ENCODE assay signal across 16 cellular contexts in the genomic region with DNA sequence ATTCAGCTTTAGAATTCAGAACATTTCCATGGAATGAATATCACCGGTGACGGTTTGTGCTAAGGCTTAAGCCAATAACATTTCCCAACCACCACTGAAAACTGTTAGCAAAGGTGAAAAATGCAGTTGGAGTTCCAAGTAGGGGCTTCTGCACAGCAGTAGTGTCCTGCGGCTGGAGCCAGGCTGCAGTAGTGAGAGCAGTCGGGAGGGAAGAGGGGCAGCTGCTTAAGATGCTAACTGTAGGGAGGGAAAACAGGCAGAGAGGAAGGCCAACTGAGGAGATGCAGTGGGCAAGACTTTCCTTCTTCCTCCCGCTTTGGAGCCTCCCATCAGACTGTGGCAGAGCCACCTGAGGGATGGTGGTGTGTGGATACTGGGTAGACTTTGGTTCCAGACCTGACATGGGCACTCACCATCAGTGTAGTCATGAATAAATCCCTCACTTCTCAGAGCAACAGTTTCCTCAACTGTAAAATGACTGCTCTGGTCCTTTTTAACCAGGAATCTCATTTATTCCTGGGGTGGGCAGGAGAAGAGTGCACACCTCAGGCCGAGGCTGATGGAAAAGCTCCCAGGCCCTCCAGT. TPM values are rescaled to one million over a fixed set of nuclear protein-coding genes. Genes with fewer than 3 reads are reported as not detected.
DNase-seq lines count a peak whose midpoint lies in the region; FAIRE-seq and TF ChIP-seq lines count a peak whose summit lies in the region.
"Had no signal": no experiment of that assay in that cellular context is flagged by ENCODE, and none has a peak within 500 bp of the region (broad histone marks: within the 10 kb centered on the region; RNA-seq: fewer than 3 reads in every experiment).

No MANE protein-coding gene starts in this region.

- peak overlapping the region; percentile 63 to 64 for H3K23ac ChIP-seq in mesenchymal stem cell (ENCODE audit: low read length in 2 of 2)

- no peak overlapping the region for H2BK15ac ChIP-seq in mesenchymal stem cell (ENCODE audit: low read depth, poor library complexity, severe bottlenecking)

- TF ChIP-seq CTCF in breast epithelium (IDR thresholded peaks at IDR 0.05): no peak
- TF ChIP-seq CTCF in D721Med (IDR thresholded peaks at IDR 0.05; ENCODE audit: insufficient read depth, missing control alignments): no peak

- peak overlapping the region; percentile 0; the same call in 1 of the 2 replicates for H3K4me3 ChIP-seq in HUES64 (ENCODE audit: low read length)
- H3K4me3 ChIP-seq in breast epithelium: peak overlapping the region; percentile 81 to 92 (median 91)
- H3K4me3 ChIP-seq in mesenchymal stem cell (ENCODE audit: insufficient read depth in 1 of 2, low read depth in 1 of 2, low read length in 2 of 2): peak overlapping the region in 1 of 2 experiments; percentile 38
- H3K4me3 ChIP-seq in subcutaneous abdominal adipose tissue (ENCODE audit: low read depth in 1 of 5, low read length in 5 of 5): peak overlapping the region; percentile 52 to 95 (median 88)

- peak overlapping the region; percentile 35 for H4K91ac ChIP-seq in mesenchymal stem cell (ENCODE audit: low read length)

- peak overlapping the region; percentile 23 to 64 for H2BK12ac ChIP-seq in mesenchymal stem cell (ENCODE audit: low read length in 2 of 2)

- H3K14ac ChIP-seq in mesenchymal stem cell (ENCODE audit: low read length in 2 of 2): peak overlapping the region in 1 of 2 experiments; percentile 76

- no peak overlapping the region for H2AFZ ChIP-seq in mesenchymal stem cell (ENCODE audit: low read depth, low read length)

- no peak overlapping the region for H2BK5ac ChIP-seq in mesenchymal stem cell (ENCODE audit: low read depth, low read length, poor library complexity, severe bottlenecking)

- peaks cover 10% of the 10 kb centered on the region for H3K79me1 ChIP-seq in mesenchymal stem cell (replicated peaks; ENCODE audit: low read length, poor library complexity, severe bottlenecking)

- no peak for TF ChIP-seq POLR2A in breast epithelium (IDR thresholded peaks at IDR 0.05)

- H3K9me3 ChIP-seq in HUES64 (ENCODE audit: insufficient read depth, low read depth, low read length): no peaks in the 10 kb centered on the region
- no peaks in the 10 kb centered on the region for H3K9me3 ChIP-seq in breast epithelium
- no peaks in the 10 kb centered on the region for H3K9me3 ChIP-seq in mesenchymal stem cell (ENCODE audit: control insufficient read depth, low read length)
- H3K9me3 ChIP-seq in subcutaneous abdominal adipose tissue (ENCODE audit: control insufficient read depth in 5 of 5, low read length in 5 of 5): no peaks in the 10 kb centered on the region
- H3K9me3 ChIP-seq: Caco-2 had no signal

- no peak overlapping the region for H2AK5ac ChIP-seq in mesenchymal stem cell (ENCODE audit: low read length, severe bottlenecking)

- 68% methylated on average over 6 of the region's 6 CpGs for WGBS in HUES64
- 58% methylated on average over 5 of the region's 6 CpGs for WGBS in mesenchymal stem cell

- H3K9ac ChIP-seq in HUES64 (ENCODE audit: low read depth, low read length): no peak overlapping the region
- H3K9ac ChIP-seq in mesenchymal stem cell (ENCODE audit: low read length): peak overlapping the region; percentile 31
- peak overlapping the region in 3 of 5 donors; percentile 19 to 96 (median 20) for H3K9ac ChIP-seq in subcutaneous abdominal adipose tissue (ENCODE audit: low read length in 5 of 5)

- H3K27ac ChIP-seq in HUES64 (ENCODE audit: low read depth, low read length): no peak overlapping the region
- H3K27ac ChIP-seq in breast epithelium: peak overlapping the region in 1 of 2 donors; percentile 45
- no peak overlapping the region for H3K27ac ChIP-seq in mesenchymal stem cell (ENCODE audit: low read length, poor library complexity, severe bottlenecking)
- peak overlapping the region; percentile 90 for H3K27ac ChIP-seq in subcutaneous abdominal adipose tissue (ENCODE audit: low read depth, low read length)

- no peak overlapping the region for H2BK120ac ChIP-seq in mesenchymal stem cell (ENCODE audit: low read depth, low read length)

- peak overlapping the region; percentile 7 to 54 for H3K4ac ChIP-seq in mesenchymal stem cell (ENCODE audit: low read depth in 1 of 2, low read length in 2 of 2)

- peak overlapping the region; percentile 42 for H4K8ac ChIP-seq in mesenchymal stem cell (ENCODE audit: low read length)

- DNase-seq in breast epithelium (ENCODE audit: low spot score in 2 of 2) (no peak), mesenchymal stem cell (peak; percentile 42), D721Med (ENCODE audit: insufficient read length, low spot score) (no peak), H4 (ENCODE audit: low spot score) (no peak), NCI-H2029 treated with DMSO at 0.1 percent for 48 hours (lab: John Stamatoyannopoulos, UW) (no peak), putamen (ENCODE audit: low spot score) (no peak)
- DNase-seq: activated CD4-positive, alpha-beta T cell treated with anti-CD3 and anti-CD28 coated beads, Interleukin-2, amount 50 U/mL, for 48 hours; activated gamma-delta T cell treated with Interleukin-2 at 50 U/mL for 16 hours; Caco-2; glutamatergic neuron; GOT3; NCI-H1436 had no signal

- no peak overlapping the region for H3K4me2 ChIP-seq in mesenchymal stem cell (ENCODE audit: low read length, poor library complexity, severe bottlenecking)

- H3K27me3 ChIP-seq in HUES64 (ENCODE audit: insufficient read depth, low read length) (peaks cover 34% of the 10 kb centered on the region), breast epithelium (no peaks in the 10 kb centered on the region), mesenchymal stem cell (ENCODE audit: control insufficient read depth in 1 of 2, insufficient read depth in 1 of 2, low read length in 2 of 2) (no peaks in the 10 kb centered on the region), subcutaneous abdominal adipose tissue (ENCODE audit: control insufficient read depth in 5 of 5, insufficient read depth in 4 of 5, low read length in 5 of 5) (no peaks in the 10 kb centered on the region)

- H3K4me1 ChIP-seq in HUES64 (ENCODE audit: insufficient read depth, low read length): peaks cover 36% of the 10 kb centered on the region
- H3K4me1 ChIP-seq in breast epithelium: no peaks in the 10 kb centered on the region
- H3K4me1 ChIP-seq in mesenchymal stem cell (ENCODE audit: control insufficient read depth, insufficient read depth, low read depth, low read length): peaks cover 15% of the 10 kb centered on the region
- H3K4me1 ChIP-seq in subcutaneous abdominal adipose tissue (ENCODE audit: control insufficient read depth in 5 of 5, insufficient read depth in 5 of 5, low read length in 5 of 5): peaks cover 10 to 76% (median 60%) of the 10 kb centered on the region in 5 donors

- intact Hi-C loops in breast epithelium (cut with DNase I; ENCODE audit: low total_unique reads): no loop called here

- peaks cover 52% of the 10 kb centered on the region for H3K36me3 ChIP-seq in HUES64 (ENCODE audit: insufficient read depth, low read length)
- H3K36me3 ChIP-seq in breast epithelium: no peaks in the 10 kb centered on the region
- peaks cover 11 to 16% of the 10 kb centered on the region in 2 experiments for H3K36me3 ChIP-seq in mesenchymal stem cell (ENCODE audit: control insufficient read depth in 1 of 2, insufficient read depth in 2 of 2, low read depth in 1 of 2, low read length in 2 of 2)
- peaks cover 8 to 30% (median 11%) of the 10 kb centered on the region in 5 donors for H3K36me3 ChIP-seq in subcutaneous abdominal adipose tissue (ENCODE audit: control insufficient read depth in 5 of 5, insufficient read depth in 5 of 5, low read length in 5 of 5)

- H3K18ac ChIP-seq in mesenchymal stem cell (ENCODE audit: low read depth in 1 of 2, low read length in 2 of 2): peak overlapping the region; percentile 47 to 79

- FAIRE-seq in D721Med (lab: Jason Lieb, UNC): no peak
- FAIRE-seq: colon, HepG2 had no signal

RNA-seq across cellular contexts. Expression of gene F3, which starts 3.2 kb away (rescaled TPM):
- polyA plus RNA-seq in HUES64 (2013, experiment 1 of 2): 4.8 TPM
- polyA plus RNA-seq in HUES64 (2013, experiment 2 of 2): 5.4 TPM
- 100 to 1,000 TPM in 2 of 3 donors, 10 to 100 TPM in 1; 61.9 to 115 (median 108) TPM for total RNA-seq in breast epithelium
- 511 TPM for polyA plus RNA-seq in mesenchymal stem cell (2013, experiment 1 of 2)
- polyA plus RNA-seq in mesenchymal stem cell (2013, experiment 2 of 2): 536 TPM
- total RNA-seq in H4 (2014; rRNA removed; shearing (Covaris generic)): 42.6 and 43.3 TPM in 2 replicates
